ENCODE assay signal across 8 cellular contexts in genomic region chr17:64145751-64146417, GRCh38. TPM values are rescaled to one million over a fixed set of nuclear protein-coding genes. Genes with fewer than 3 reads are reported as not detected.
A peak's percentile ranks its signal among the peaks of the same experiment; 100 is the strongest.
DNase-seq lines count a peak whose midpoint lies in the region; ATAC-seq and TF ChIP-seq lines count a peak whose summit lies in the region.

No MANE protein-coding gene starts in this region.

- H3K4me3 Mint-ChIP-seq in progenitor cell of endocrine pancreas (ENCODE audit: low read depth), result no peak overlapping the region

- TF ChIP-seq CTCF in progenitor cell of endocrine pancreas (IDR thresholded peaks at IDR 0.05; ENCODE audit: unreplicated experiment), result no peak

- peaks cover 14% of the 10 kb centered on the region for H3K4me1 Mint-ChIP-seq in progenitor cell of endocrine pancreas (ENCODE audit: low read depth)

- peaks cover 3% of the 10 kb centered on the region for H3K36me3 Mint-ChIP-seq in progenitor cell of endocrine pancreas (ENCODE audit: insufficient read depth)

- ATAC-seq in HG02870 (IDR thresholded peaks at IDR 0.05; ENCODE audit: unreplicated experiment) (peak; percentile 93), left ventricle myocardium superior (peak; percentile 96)

- peak; percentile 99 for DNase-seq in NCI-H146 (lab: John Stamatoyannopoulos, UW)
- DNase-seq in T follicular helper cell (ENCODE audit: low read depth), result peak; percentile 94
- peak; percentile 97 for DNase-seq in amniotic stem cell (lab: John Stamatoyannopoulos, UW)
- peak; percentile 97 for DNase-seq in left ventricle myocardium superior
- DNase-seq in progenitor cell of endocrine pancreas (ENCODE audit: low spot score, unreplicated experiment), result peak; percentile 90
- peak; percentile 98 for DNase-seq in ureter (ENCODE audit: low spot score)

- intact Hi-C loops in left ventricle myocardium superior (cut with micrococcal nuclease), result loop anchor here (5.0 kb wide), 2 partner anchors 116 to 136 kb away; partner anchors contain the start of gene TEX2

- H3K27ac Mint-ChIP-seq in progenitor cell of endocrine pancreas, result no peak overlapping the region

- no peaks in the 10 kb centered on the region for H3K27me3 Mint-ChIP-seq in progenitor cell of endocrine pancreas

- no peaks in the 10 kb centered on the region for H3K9me3 Mint-ChIP-seq in progenitor cell of endocrine pancreas (ENCODE audit: low read depth)

- TF ChIP-seq POLR2A in GM15510 (IDR thresholded peaks at IDR 0.05; ENCODE audit: borderline replicate concordance, extremely low read depth, insufficient read length), result peak; percentile 100

RNA-seq across cellular contexts. Expression of gene ERN1, which starts 15.9 kb away (rescaled TPM):
- total RNA-seq in left ventricle myocardium superior (9.0 TPM), progenitor cell of endocrine pancreas (39.4 and 43.1 TPM in 2 replicates), ureter (49.2 TPM)

Comparison
In these comparisons a context has a peak if more than half of its experiments do, and no peak if none do; other contexts are left out.
1. Peak in every context shown above with its lines: DNase-seq and ATAC-seq.